Comparison of ENCODE assay signal across 28 cellular contexts in genomic region chr2:107007927-107008326, GRCh38.
"Had no signal": no experiment of that assay in that cellular context is flagged by ENCODE, and none has a peak within 500 bp of the region (broad histone marks: within the 10 kb centered on the region; RNA-seq: fewer than 3 reads in every experiment).

No MANE protein-coding gene starts in this region.

- H3K79me2 ChIP-seq: hepatocyte had no signal

- H3K36me3 ChIP-seq: colonic mucosa, esophagus muscularis mucosa, esophagus squamous epithelium, gastrocnemius medialis, gastroesophageal sphincter, heart left ventricle, heart right ventricle had no signal

- H2AFZ ChIP-seq: hepatocyte had no signal

- H3K27ac ChIP-seq: colonic mucosa, coronary artery, dorsolateral prefrontal cortex, epithelial cell of prostate, esophagus muscularis mucosa, esophagus squamous epithelium, foreskin keratinocyte, gastrocnemius medialis, gastroesophageal sphincter, heart left ventricle, heart right ventricle, hepatocyte had no signal

- H3K4me1 ChIP-seq: colonic mucosa, esophagus muscularis mucosa, foreskin keratinocyte, gastrocnemius medialis, gastroesophageal sphincter, heart left ventricle, heart right ventricle had no signal

- H3K4me3 ChIP-seq: colonic mucosa, coronary artery, dorsolateral prefrontal cortex, esophagus muscularis mucosa, esophagus squamous epithelium, gastrocnemius medialis, gastroesophageal sphincter, heart left ventricle, heart right ventricle, hepatocyte had no signal

- FAIRE-seq: endometrium, endothelial cell of umbilical vein, frontal cortex had no signal

- H3K4me2 ChIP-seq: hepatocyte had no signal

- ATAC-seq: effector memory CD8-positive, alpha-beta T cell; esophagus mucosa; foreskin keratinocyte; gastrocnemius medialis; gastroesophageal sphincter; heart left ventricle; heart right ventricle had no signal

- H3K9me3 ChIP-seq: colonic mucosa, esophagus muscularis mucosa, esophagus squamous epithelium, gastrocnemius medialis, gastroesophageal sphincter, heart left ventricle, heart right ventricle had no signal

- DNase-seq: colonic mucosa; cortex of kidney; dermis blood vessel endothelial cell; dorsolateral prefrontal cortex; effector CD4-positive, alpha-beta T cell; effector CD8-positive, alpha-beta T cell; effector memory CD4-positive, alpha-beta T cell; effector memory CD8-positive, alpha-beta T cell; endodermal cell; erythroblast; esophagus squamous epithelium; foreskin fibroblast; foreskin keratinocyte; foreskin melanocyte; gastrocnemius medialis; glutamatergic neuron; head of caudate nucleus; heart left ventricle; heart right ventricle had no signal

- H3K27me3 ChIP-seq: colonic mucosa, dorsolateral prefrontal cortex, esophagus muscularis mucosa, esophagus squamous epithelium, foreskin keratinocyte, gastrocnemius medialis, gastroesophageal sphincter, heart left ventricle, heart right ventricle, hepatocyte had no signal
